In genomic region chr18:63773616-63774015, GRCh38 we compare ENCODE assay signal across 1 cellular context.
TF ChIP-seq lines count a peak whose summit lies in the region.

No MANE protein-coding gene starts in this region.

TF ChIP-seq in IMR-90, 13 proteins besides CTCF, POLR2A, EP300 and RAD21 (continued from another document):
- no peak for TF ChIP-seq RCOR1 (IDR thresholded peaks at IDR 0.05; ENCODE audit: insufficient replicate concordance, low read length)
